Comparison of ENCODE assay signal across 8 cellular contexts in genomic region chr14:21038416-21039058, GRCh38. TPM values are rescaled to one million over a fixed set of nuclear protein-coding genes. Genes with fewer than 3 reads are reported as not detected.
DNase-seq lines count a peak whose midpoint lies in the region; ATAC-seq and TF ChIP-seq lines count a peak whose summit lies in the region.
"Had no signal": no experiment of that assay in that cellular context is flagged by ENCODE, and none has a peak within 500 bp of the region (broad histone marks: within the 10 kb centered on the region; RNA-seq: fewer than 3 reads in every experiment).

No MANE protein-coding gene starts in this region.

- no peak for DNase-seq in endodermal cell
- DNase-seq in thyroid gland: no peak
- no peak for DNase-seq in LoVo (ENCODE audit: low spot score)
- DNase-seq: activated CD4-positive, alpha-beta T cell treated with anti-CD3 and anti-CD28 coated beads, Interleukin-2, amount 10 ng/mL, durations not matched to agents 7 days and 5 days had no signal

- no peak overlapping the region for H3K4me3 Mint-ChIP-seq in endodermal cell
- H3K4me3 Mint-ChIP-seq in activated T-helper 17 cell treated with anti-CD3 and anti-CD28 coated beads, Interleukin-2, amount 50 U/mL, for 72 hours: no peak overlapping the region
- H3K4me3 Mint-ChIP-seq: activated CD4-positive, alpha-beta T cell treated with anti-CD3 and anti-CD28 coated beads, Interleukin-2, amount 10 ng/mL, durations not matched to agents 7 days and 5 days had no signal

- H3K27me3 ChIP-seq in endodermal cell (ENCODE audit: control insufficient read depth, insufficient read depth, low read length, poor library complexity, severe bottlenecking) (peaks cover 6% of the 10 kb centered on the region), thyroid gland (no peaks in the 10 kb centered on the region)

- no peaks in the 10 kb centered on the region for H3K9me3 Mint-ChIP-seq in endodermal cell
- H3K9me3 Mint-ChIP-seq in activated T-helper 17 cell treated with anti-CD3 and anti-CD28 coated beads, Interleukin-2, amount 50 U/mL, for 72 hours: no peaks in the 10 kb centered on the region
- H3K9me3 Mint-ChIP-seq: activated CD4-positive, alpha-beta T cell treated with anti-CD3 and anti-CD28 coated beads, Interleukin-2, amount 10 ng/mL, durations not matched to agents 7 days and 5 days had no signal

- intact Hi-C loops in thyroid gland (cut with DNase I): no loop called here

- H3K4me3 ChIP-seq in endodermal cell (ENCODE audit: low read length) (peak overlapping the region; percentile 31), mesodermal cell (ENCODE audit: extremely low read depth, insufficient read depth, low read length, poor library complexity, severe bottlenecking) (no peak overlapping the region), thyroid gland (replicated peaks in 1 of 3) (no peak overlapping the region)

- H3K4me1 ChIP-seq in endodermal cell (ENCODE audit: control insufficient read depth, insufficient read depth, low read length) (peaks cover 4% of the 10 kb centered on the region), mesodermal cell (ENCODE audit: control insufficient read depth, insufficient read depth, low read length, poor library complexity, severe bottlenecking) (peaks cover 21% of the 10 kb centered on the region), thyroid gland (peaks cover 19 to 29% of the 10 kb centered on the region in 2 donors)

- TF ChIP-seq POLR2A in thyroid gland (IDR thresholded peaks at IDR 0.05): no peak

- H3K9me3 ChIP-seq in endodermal cell (ENCODE audit: control insufficient read depth, low read length) (no peaks in the 10 kb centered on the region), mesodermal cell (ENCODE audit: control insufficient read depth, low read length) (no peaks in the 10 kb centered on the region), thyroid gland (no peaks in the 10 kb centered on the region)

- 80 to 83% methylated on average over 1 to 3 of the region's 3 CpGs for WGBS in endodermal cell (ENCODE audit: insufficient coverage in 1 of 2, insufficient read length in 1 of 2), 2 experiments
- 73 to 81% methylated on average over 3 of the region's 3 CpGs for WGBS in mesodermal cell (ENCODE audit: insufficient coverage in 2 of 2), 2 experiments
- WGBS in thyroid gland, 2 donors: 58 to 60% methylated on average over 3 of the region's 3 CpGs

- TF ChIP-seq CTCF in endodermal cell (conservative IDR thresholded peaks at IDR 0.05) (no peak), thyroid gland (IDR thresholded peaks at IDR 0.05) (no peak)

- H3K27ac ChIP-seq in endodermal cell (ENCODE audit: low read depth, low read length) (no peak overlapping the region), mesodermal cell (ENCODE audit: low read depth, low read length, severe bottlenecking) (peak overlapping the region; percentile 29), thyroid gland (peak overlapping the region; percentile 20 to 81 (median 75))

- H3K4me1 Mint-ChIP-seq in endodermal cell: peaks cover 27% of the 10 kb centered on the region
- H3K4me1 Mint-ChIP-seq in activated T-helper 17 cell treated with anti-CD3 and anti-CD28 coated beads, Interleukin-2, amount 50 U/mL, for 72 hours: no peaks in the 10 kb centered on the region
- H3K4me1 Mint-ChIP-seq: activated CD4-positive, alpha-beta T cell treated with anti-CD3 and anti-CD28 coated beads, Interleukin-2, amount 10 ng/mL, durations not matched to agents 7 days and 5 days had no signal

- H3K27me3 Mint-ChIP-seq in endodermal cell (ENCODE audit: insufficient read depth): peaks cover 30% of the 10 kb centered on the region
- H3K27me3 Mint-ChIP-seq in activated T-helper 17 cell treated with anti-CD3 and anti-CD28 coated beads, Interleukin-2, amount 50 U/mL, for 72 hours: no peaks in the 10 kb centered on the region

- no peaks in the 10 kb centered on the region for H3K36me3 Mint-ChIP-seq in endodermal cell (ENCODE audit: low read depth)
- H3K36me3 Mint-ChIP-seq in activated T-helper 17 cell treated with anti-CD3 and anti-CD28 coated beads, Interleukin-2, amount 50 U/mL, for 72 hours (ENCODE audit: low read depth): no peaks in the 10 kb centered on the region

- H3K36me3 ChIP-seq in endodermal cell (ENCODE audit: control insufficient read depth, insufficient read depth, low read length) (no peaks in the 10 kb centered on the region), mesodermal cell (ENCODE audit: control insufficient read depth, insufficient read depth, low read length) (no peaks in the 10 kb centered on the region), thyroid gland (no peaks in the 10 kb centered on the region)

- H3K27ac Mint-ChIP-seq in endodermal cell: peak overlapping the region; percentile 2
- H3K27ac Mint-ChIP-seq in activated T-helper 17 cell treated with anti-CD3 and anti-CD28 coated beads, Interleukin-2, amount 50 U/mL, for 72 hours: no peak overlapping the region
- H3K27ac Mint-ChIP-seq: activated CD4-positive, alpha-beta T cell treated with anti-CD3 and anti-CD28 coated beads, Interleukin-2, amount 10 ng/mL, durations not matched to agents 7 days and 5 days had no signal

- no peak overlapping the region for H3K9ac ChIP-seq in endodermal cell (ENCODE audit: extremely low read depth, low read length, poor library complexity, severe bottlenecking)

- no peak for ATAC-seq in activated T-helper 17 cell treated with anti-CD3 and anti-CD28 coated beads, Interleukin-2, amount 50 U/mL, for 72 hours (replicated peaks)
- ATAC-seq in GM18909 (IDR thresholded peaks at IDR 0.05; ENCODE audit: poor library complexity, unreplicated experiment): no peak

RNA-seq across cellular contexts. Expression of gene RNASE7, which starts 3.6 kb away (rescaled TPM):
- total RNA-seq in endodermal cell: not detected
- not detected for polyA plus RNA-seq in endodermal cell (2013, experiment 1 of 2)
- polyA plus RNA-seq in endodermal cell (2013, experiment 2 of 2): not detected
- not detected for polyA plus RNA-seq in mesodermal cell (2013, experiment 1 of 2)
- not detected for polyA plus RNA-seq in mesodermal cell (2013, experiment 2 of 2)
- total RNA-seq in thyroid gland: not detected
- total RNA-seq in activated T-helper 17 cell treated with anti-CD3 and anti-CD28 coated beads, Interleukin-2, amount 50 U/mL, for 72 hours: not detected
- total RNA-seq: activated CD4-positive, alpha-beta T cell treated with anti-CD3 and anti-CD28 coated beads, Interleukin-2, amount 10 ng/mL, durations not matched to agents 7 days and 5 days had no signal

RNA-seq across cellular contexts. Expression of gene RNASE13, which starts 3.9 kb away (rescaled TPM):
- total RNA-seq in endodermal cell (not detected), thyroid gland (not detected)
- not detected for polyA plus RNA-seq in endodermal cell (2013, experiment 1 of 2)
- polyA plus RNA-seq in endodermal cell (2013, experiment 2 of 2): not detected
- not detected for polyA plus RNA-seq in mesodermal cell (2013, experiment 1 of 2)
- polyA plus RNA-seq in mesodermal cell (2013, experiment 2 of 2): not detected
- not detected for total RNA-seq in activated T-helper 17 cell treated with anti-CD3 and anti-CD28 coated beads, Interleukin-2, amount 50 U/mL, for 72 hours
- total RNA-seq: activated CD4-positive, alpha-beta T cell treated with anti-CD3 and anti-CD28 coated beads, Interleukin-2, amount 10 ng/mL, durations not matched to agents 7 days and 5 days had no signal

RNA-seq across cellular contexts. Expression of gene TPPP2, which starts 8.5 kb away (rescaled TPM):
- total RNA-seq in endodermal cell (1 to 10 TPM in 1 of 2 donors, under 1 TPM in 1; 0.73 to 1.7 TPM), thyroid gland (not detected)
- polyA plus RNA-seq in endodermal cell (2013, experiment 1 of 2): not detected
- polyA plus RNA-seq in endodermal cell (2013, experiment 2 of 2): not detected
- not detected for polyA plus RNA-seq in mesodermal cell (2013, experiment 1 of 2)
- not detected for polyA plus RNA-seq in mesodermal cell (2013, experiment 2 of 2)
- total RNA-seq in activated T-helper 17 cell treated with anti-CD3 and anti-CD28 coated beads, Interleukin-2, amount 50 U/mL, for 72 hours: not detected
- total RNA-seq: activated CD4-positive, alpha-beta T cell treated with anti-CD3 and anti-CD28 coated beads, Interleukin-2, amount 10 ng/mL, durations not matched to agents 7 days and 5 days had no signal

RNA-seq across cellular contexts. Expression of gene NDRG2, which starts 13.7 kb away (rescaled TPM):
- total RNA-seq in endodermal cell (10 to 100 TPM; 46.3 to 52.8 TPM), thyroid gland (100 to 1,000 TPM; 152 to 212 (median 183) TPM)
- polyA plus RNA-seq in endodermal cell (2013, experiment 1 of 2): 29.0 TPM
- polyA plus RNA-seq in endodermal cell (2013, experiment 2 of 2): 32.2 TPM
- 119 TPM for polyA plus RNA-seq in mesodermal cell (2013, experiment 1 of 2)
- 107 TPM for polyA plus RNA-seq in mesodermal cell (2013, experiment 2 of 2)
- total RNA-seq in activated T-helper 17 cell treated with anti-CD3 and anti-CD28 coated beads, Interleukin-2, amount 50 U/mL, for 72 hours: 1 to 10 TPM; 4.1 to 5.4 TPM

RNA-seq across cellular contexts. Expression of gene RNASE8, which starts 19.1 kb away (rescaled TPM):
- total RNA-seq in endodermal cell (not detected), thyroid gland (not detected)
- not detected for polyA plus RNA-seq in endodermal cell (2013, experiment 1 of 2)
- polyA plus RNA-seq in endodermal cell (2013, experiment 2 of 2): not detected
- polyA plus RNA-seq in mesodermal cell (2013, experiment 1 of 2): not detected
- not detected for polyA plus RNA-seq in mesodermal cell (2013, experiment 2 of 2)
- total RNA-seq in activated T-helper 17 cell treated with anti-CD3 and anti-CD28 coated beads, Interleukin-2, amount 50 U/mL, for 72 hours: not detected
- total RNA-seq: activated CD4-positive, alpha-beta T cell treated with anti-CD3 and anti-CD28 coated beads, Interleukin-2, amount 10 ng/mL, durations not matched to agents 7 days and 5 days; mucosa of gallbladder had no signal
